In genomic region chr14:93163570-93163969, GRCh38 we compare ENCODE assay signal across 1 cellular context.
TF ChIP-seq lines count a peak whose summit lies in the region.

No MANE protein-coding gene starts in this region.

TF ChIP-seq in K562, 482 proteins besides CTCF, POLR2A, EP300 and RAD21:
- TF ChIP-seq PKNOX1 (IDR thresholded peaks at IDR 0.05) (peak; percentile 59; the same call in 1 of the 2 replicates), TEAD4 (IDR thresholded peaks at IDR 0.05; ENCODE audit: low read length) (peak; percentile 18; the same call in 1 of the 2 replicates), TEAD4 (CRISPR knock-in tag; IDR thresholded peaks at IDR 0.05; ENCODE audit: borderline replicate concordance) (no peak), MEIS2 (IDR thresholded peaks at IDR 0.05; ENCODE audit: partially characterized antibody) (peak; percentile 12), RBM25 (IDR thresholded peaks at IDR 0.05; ENCODE audit: low read depth, low read length, severe bottlenecking) (peak; percentile 12), THRB (CRISPR knock-in tag; conservative IDR thresholded peaks at IDR 0.05) (no peak), ESRRA (IDR thresholded peaks at IDR 0.05; ENCODE audit: borderline replicate concordance, low read depth) (peak; percentile 76; the same call in 1 of the 2 replicates), FOXM1 (IDR thresholded peaks at IDR 0.05; ENCODE audit: low read depth) (no peak), FOXM1 (CRISPR knock-in tag; IDR thresholded peaks at IDR 0.05; ENCODE audit: low read depth) (no peak), TCF3 (CRISPR knock-in tag; IDR thresholded peaks at IDR 0.05) (0 out of 2 replicates have a peak, but pooled peaks have one; percentile 19), KDM1A (IDR thresholded peaks at IDR 0.05) (0 out of 4 replicates have a peak, but pooled peaks of 1 of the 2 experiments have one; percentile 8)
